In genomic region chr5:133969654-133970324, GRCh38 we compare ENCODE assay signal across 1 cellular context.
TF ChIP-seq lines count a peak whose summit lies in the region.

No MANE protein-coding gene starts in this region.

TF ChIP-seq in HepG2, 621 proteins besides CTCF, POLR2A, EP300 and RAD21 (continued from another document and continues in another):
- peak; percentile 55; the same call in 1 of the 2 replicates for TF ChIP-seq ZBTB25 (CRISPR knock-in tag; IDR thresholded peaks at IDR 0.05)
- TF ChIP-seq HOXA5 (CRISPR knock-in tag; IDR thresholded peaks at IDR 0.05): peak; percentile 44; the same call in 1 of the 2 replicates
- no peak for TF ChIP-seq ZNF10 (CRISPR knock-in tag; IDR thresholded peaks at IDR 0.05; ENCODE audit: borderline replicate concordance, low read depth)
- no peak; the same call in 1 of the 2 replicates for TF ChIP-seq HNRNPUL1 (IDR thresholded peaks at IDR 0.05; ENCODE audit: low read depth, low read length)
- TF ChIP-seq ZNF564 (CRISPR knock-in tag; IDR thresholded peaks at IDR 0.05): no peak
- TF ChIP-seq ESRRA (CRISPR knock-in tag; IDR thresholded peaks at IDR 0.05; ENCODE audit: low read depth): no peak
- TF ChIP-seq ZNF407 (CRISPR knock-in tag; IDR thresholded peaks at IDR 0.05; ENCODE audit: not compliant biosample characterization): no peak
- peak; percentile 55; the same call in 1 of the 2 replicates for TF ChIP-seq ATF3 (CRISPR knock-in tag; IDR thresholded peaks at IDR 0.05)
- no peak for TF ChIP-seq ZC3H13 (CRISPR knock-in tag; IDR thresholded peaks at IDR 0.05)
- TF ChIP-seq E2F5 (CRISPR knock-in tag; conservative IDR thresholded peaks at IDR 0.05): no peak
- TF ChIP-seq ZFP36L2 (CRISPR knock-in tag; IDR thresholded peaks at IDR 0.05): no peak
- TF ChIP-seq ZNF639 (CRISPR knock-in tag; conservative IDR thresholded peaks at IDR 0.05): 0 out of 2 replicates have a peak, but pooled peaks have one; percentile 34
- TF ChIP-seq ZNF460 (CRISPR knock-in tag; IDR thresholded peaks at IDR 0.05; ENCODE audit: borderline replicate concordance): no peak
- TF ChIP-seq SMC3 (IDR thresholded peaks at IDR 0.05; ENCODE audit: low read length): peak; percentile 13; the same call in 1 of the 2 replicates
- TF ChIP-seq ARNT2 (CRISPR knock-in tag; IDR thresholded peaks at IDR 0.05; ENCODE audit: low read depth): no peak
- TF ChIP-seq IKZF4 (CRISPR knock-in tag; IDR thresholded peaks at IDR 0.05; ENCODE audit: borderline replicate concordance, low read depth, not compliant biosample characterization): no peak
- TF ChIP-seq FOXP4 (CRISPR knock-in tag; IDR thresholded peaks at IDR 0.05): peak; percentile 25
- TF ChIP-seq ZNF780A (CRISPR knock-in tag; IDR thresholded peaks at IDR 0.05): no peak
- TF ChIP-seq ZNF280D (CRISPR knock-in tag; IDR thresholded peaks at IDR 0.05): no peak; the same call in 1 of the 2 replicates
- no peak for TF ChIP-seq KAT7 (CRISPR knock-in tag; IDR thresholded peaks at IDR 0.05; ENCODE audit: borderline replicate concordance)
- no peak for TF ChIP-seq ZNF382 (CRISPR knock-in tag; IDR thresholded peaks at IDR 0.05; ENCODE audit: borderline replicate concordance)
- no peak for TF ChIP-seq ZNF589 (CRISPR knock-in tag; conservative IDR thresholded peaks at IDR 0.05)
- TF ChIP-seq REST (IDR thresholded peaks at IDR 0.05; ENCODE audit: borderline replicate concordance in 1 of 2, low read depth in 1 of 2, low read length in 2 of 2): peak in 1 of 2 experiments; percentile 50; a peak in 1 of 4 replicates
- no peak for TF ChIP-seq GATA4 (IDR thresholded peaks at IDR 0.05; ENCODE audit: borderline replicate concordance, low read depth)
- peak; percentile 59; the same call in 1 of the 2 replicates for TF ChIP-seq DPF2 (CRISPR knock-in tag; IDR thresholded peaks at IDR 0.05; ENCODE audit: borderline replicate concordance, low read depth)
- no peak for TF ChIP-seq GPN1 (CRISPR knock-in tag; IDR thresholded peaks at IDR 0.05; ENCODE audit: borderline replicate concordance)
- no peak for TF ChIP-seq PCBP2 (optimal IDR thresholded peaks at IDR 0.05; ENCODE audit: low read depth, low read length, poor library complexity, severe bottlenecking)
- no peak for TF ChIP-seq ZNF432 (CRISPR knock-in tag; IDR thresholded peaks at IDR 0.05; ENCODE audit: borderline replicate concordance)
- no peak for TF ChIP-seq ZNF777 (CRISPR knock-in tag; IDR thresholded peaks at IDR 0.05)
- no peak for TF ChIP-seq NPAS2 (CRISPR knock-in tag; IDR thresholded peaks at IDR 0.05; ENCODE audit: borderline replicate concordance)
- TF ChIP-seq XBP1 (CRISPR knock-in tag; IDR thresholded peaks at IDR 0.05): no peak
- no peak for TF ChIP-seq SOX13 (IDR thresholded peaks at IDR 0.05)
- TF ChIP-seq SOX13 (CRISPR knock-in tag; conservative IDR thresholded peaks at IDR 0.05 in 1 of 2, IDR thresholded peaks at IDR 0.05 in 1 of 2): peak in 1 of 2 experiments; percentile 80; a peak in 2 of 4 replicates
- TF ChIP-seq THRA (CRISPR knock-in tag; IDR thresholded peaks at IDR 0.05; ENCODE audit: borderline replicate concordance): 0 out of 2 replicates have a peak, but pooled peaks have one; percentile 74
- TF ChIP-seq CEBPG (CRISPR knock-in tag; IDR thresholded peaks at IDR 0.05): 0 out of 2 replicates have a peak, but pooled peaks have one; percentile 5
